ENCODE assay signal across 8 cellular contexts in the genomic region with DNA sequence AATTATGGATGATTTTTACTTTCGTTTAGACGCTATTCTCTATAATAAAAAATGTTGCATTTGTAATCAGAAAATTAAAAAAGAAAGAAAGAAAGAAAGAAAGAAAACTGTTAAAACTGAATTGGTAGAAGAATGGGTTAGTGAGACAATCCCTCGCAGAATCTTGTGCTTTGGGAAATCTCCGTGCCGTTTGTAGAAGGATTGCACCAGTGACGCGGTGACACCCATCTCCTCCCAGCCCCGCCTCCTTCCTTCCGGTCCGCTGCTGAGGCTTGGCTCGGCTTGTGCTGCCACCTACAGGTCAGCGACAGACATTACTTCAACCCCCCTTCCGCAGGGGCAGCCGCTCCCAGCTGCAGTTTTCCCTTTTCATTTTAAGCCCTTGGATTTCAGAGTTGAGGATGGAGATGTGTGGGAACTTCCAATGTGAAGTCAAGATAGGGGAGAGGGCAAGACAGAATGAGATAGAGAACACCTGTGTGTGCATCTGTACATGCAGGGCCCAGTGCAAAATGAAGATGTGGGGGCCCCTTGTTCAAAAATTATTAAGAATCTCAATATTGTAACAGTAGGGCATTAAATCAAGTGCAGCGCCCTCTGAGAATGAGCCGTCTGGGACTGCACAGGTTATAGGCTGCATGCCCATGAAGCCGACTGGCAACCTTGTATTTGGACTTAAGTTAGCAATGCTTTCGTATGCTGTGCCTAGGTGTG. TPM values are rescaled to one million over a fixed set of nuclear protein-coding genes. Genes with fewer than 3 reads are reported as not detected.
A peak's percentile ranks its signal among the peaks of the same experiment; 100 is the strongest.
DNase-seq lines count a peak whose midpoint lies in the region; ATAC-seq and TF ChIP-seq lines count a peak whose summit lies in the region.

No MANE protein-coding gene starts in this region.

- peaks cover 7% of the 10 kb centered on the region for H3K36me3 Mint-ChIP-seq in CD8-positive, alpha-beta T cell
- H3K36me3 Mint-ChIP-seq in activated naive CD4-positive, alpha-beta T cell treated with anti-CD3 and anti-CD28 coated beads, Interleukin-2, amount 10 ng/mL, durations not matched to agents 7 days and 5 days: no peaks in the 10 kb centered on the region
- H3K36me3 Mint-ChIP-seq in glutamatergic neuron (ENCODE audit: unreplicated experiment) (no peaks in the 10 kb centered on the region), osteocyte (ENCODE audit: unreplicated experiment) (no peaks in the 10 kb centered on the region)

- H3K9me3 ChIP-seq in CD8-positive, alpha-beta T cell (ENCODE audit: low read length): no peaks in the 10 kb centered on the region
- no peaks in the 10 kb centered on the region for H3K9me3 ChIP-seq in GM23248 (ENCODE audit: low read depth)
- H3K9me3 ChIP-seq in thoracic aorta: no peaks in the 10 kb centered on the region

- peak; percentile 69 for TF ChIP-seq CTCF in CD8-positive, alpha-beta T cell (IDR thresholded peaks at IDR 0.05)
- TF ChIP-seq CTCF in NB4 (IDR thresholded peaks at IDR 0.05; ENCODE audit: low read depth, low read length): peak; percentile 68
- peak; percentile 91 for TF ChIP-seq CTCF in glutamatergic neuron (IDR thresholded peaks at IDR 0.05; ENCODE audit: partially characterized antibody, unreplicated experiment)
- TF ChIP-seq CTCF in osteocyte (IDR thresholded peaks at IDR 0.05): peak; percentile 96
- TF ChIP-seq CTCF in thoracic aorta (IDR thresholded peaks at IDR 0.05): peak; percentile 91

- in situ Hi-C loops in GM23248 (cut with MboI): loop anchor here (10.0 kb wide), 1 partner anchor 113 kb away; the partner anchor contains the start of gene NCF4

- no peaks in the 10 kb centered on the region for H3K36me3 ChIP-seq in CD8-positive, alpha-beta T cell (ENCODE audit: insufficient read depth, low read length)
- H3K36me3 ChIP-seq in GM23248 (ENCODE audit: low read depth): no peaks in the 10 kb centered on the region
- no peaks in the 10 kb centered on the region for H3K36me3 ChIP-seq in thoracic aorta

- ATAC-seq in CD8-positive, alpha-beta T cell: peak; percentile 90
- no peak for ATAC-seq in thoracic aorta (ENCODE audit: insufficient number of reproducible peaks, low FRiP score, low read depth)

- H3K4me2 ChIP-seq in GM23248 (ENCODE audit: unreplicated experiment): peak overlapping the region; percentile 88

- H3K79me2 ChIP-seq in GM23248 (ENCODE audit: insufficient read depth): no peaks in the 10 kb centered on the region

- peaks cover 4% of the 10 kb centered on the region for H3K4me1 ChIP-seq in CD8-positive, alpha-beta T cell (ENCODE audit: insufficient read depth, low read length)
- H3K4me1 ChIP-seq in GM23248 (ENCODE audit: insufficient read depth) (0 out of 2 replicates have a peak, but pooled peaks cover 4% of the 10 kb centered on the region), thoracic aorta (ENCODE audit: control insufficient read depth in 1 of 2, low read depth in 2 of 2) (peaks cover 4 to 5% of the 10 kb centered on the region in 2 donors)

- no peaks in the 10 kb centered on the region for H3K9me2 ChIP-seq in GM23248 (ENCODE audit: insufficient read depth)

- H3K9me3 Mint-ChIP-seq in CD8-positive, alpha-beta T cell: no peaks in the 10 kb centered on the region
- H3K9me3 Mint-ChIP-seq in activated naive CD4-positive, alpha-beta T cell treated with anti-CD3 and anti-CD28 coated beads, Interleukin-2, amount 10 ng/mL, durations not matched to agents 7 days and 5 days: no peaks in the 10 kb centered on the region
- H3K9me3 Mint-ChIP-seq in glutamatergic neuron (ENCODE audit: unreplicated experiment): peaks cover 3% of the 10 kb centered on the region
- H3K9me3 Mint-ChIP-seq in osteocyte (ENCODE audit: unreplicated experiment): no peaks in the 10 kb centered on the region

- H3K4me3 Mint-ChIP-seq in CD8-positive, alpha-beta T cell: peak overlapping the region; percentile 97
- peak overlapping the region; percentile 79 for H3K4me3 Mint-ChIP-seq in activated naive CD4-positive, alpha-beta T cell treated with anti-CD3 and anti-CD28 coated beads, Interleukin-2, amount 10 ng/mL, durations not matched to agents 7 days and 5 days
- peak overlapping the region; percentile 89 for H3K4me3 Mint-ChIP-seq in glutamatergic neuron (ENCODE audit: unreplicated experiment)
- peak overlapping the region; percentile 77 for H3K4me3 Mint-ChIP-seq in osteocyte (ENCODE audit: unreplicated experiment)

- H3K4me3 ChIP-seq in CD8-positive, alpha-beta T cell (ENCODE audit: low read depth, low read length): peak overlapping the region; percentile 50
- H3K4me3 ChIP-seq in GM23248 (peak overlapping the region; percentile 73), NB4 (ENCODE audit: low read depth, low read length) (peak overlapping the region; percentile 60), thoracic aorta (peak overlapping the region; percentile 75)

- H3K27me3 ChIP-seq in CD8-positive, alpha-beta T cell (ENCODE audit: insufficient read depth, low read length): no peaks in the 10 kb centered on the region
- H3K27me3 ChIP-seq in GM23248 (replicated peaks; ENCODE audit: insufficient read depth) (peaks cover 9% of the 10 kb centered on the region; the same call in 1 of the 2 replicates), thoracic aorta (replicated peaks; ENCODE audit: insufficient read depth) (no peaks in the 10 kb centered on the region)

- no peaks in the 10 kb centered on the region for H3K27me3 Mint-ChIP-seq in CD8-positive, alpha-beta T cell (ENCODE audit: low read depth)
- H3K27me3 Mint-ChIP-seq in activated naive CD4-positive, alpha-beta T cell treated with anti-CD3 and anti-CD28 coated beads, Interleukin-2, amount 10 ng/mL, durations not matched to agents 7 days and 5 days: peaks cover 46% of the 10 kb centered on the region
- H3K27me3 Mint-ChIP-seq in glutamatergic neuron (ENCODE audit: unreplicated experiment) (no peaks in the 10 kb centered on the region), osteocyte (ENCODE audit: unreplicated experiment) (peaks cover 34% of the 10 kb centered on the region)

- H3K4me1 Mint-ChIP-seq in CD8-positive, alpha-beta T cell (ENCODE audit: low read depth): peaks cover 6% of the 10 kb centered on the region
- peaks cover 14% of the 10 kb centered on the region for H3K4me1 Mint-ChIP-seq in activated naive CD4-positive, alpha-beta T cell treated with anti-CD3 and anti-CD28 coated beads, Interleukin-2, amount 10 ng/mL, durations not matched to agents 7 days and 5 days
- H3K4me1 Mint-ChIP-seq in glutamatergic neuron (ENCODE audit: low read depth, unreplicated experiment): peaks cover 7% of the 10 kb centered on the region
- peaks cover 9% of the 10 kb centered on the region for H3K4me1 Mint-ChIP-seq in osteocyte (ENCODE audit: unreplicated experiment)

- no peaks in the 10 kb centered on the region for H3F3A ChIP-seq in GM23248 (ENCODE audit: insufficient read depth)

- H2AFZ ChIP-seq in GM23248: peak overlapping the region; percentile 90

- 10 to 11% methylated on average over 18 of the region's 18 CpGs for WGBS in GM23248 (ENCODE audit: low coverage in 1 of 2, low lambda C conversion rate in 2 of 2, missing lambda C conversion rate in 2 of 2), 2 experiments

- no peaks in the 10 kb centered on the region for H4K20me1 ChIP-seq in GM23248 (ENCODE audit: insufficient read depth)

- peak overlapping the region; percentile 64 for H3K27ac ChIP-seq in CD8-positive, alpha-beta T cell (ENCODE audit: low read depth, low read length)
- H3K27ac ChIP-seq in GM23248: no peak overlapping the region
- no peak overlapping the region for H3K27ac ChIP-seq in thoracic aorta

- CTCF ChIA-PET in CD8-positive, alpha-beta T cell (lab: Charles Lee): interaction anchor here (0.6 to 4.1 kb wide), 36 partner anchors 9 to 418 kb away, joined by 3 to 27 read pairs (median 4); partner anchors contain the start of genes IFT27 and TST
- CTCF ChIA-PET in activated naive CD4-positive, alpha-beta T cell treated with anti-CD3 and anti-CD28 coated beads, Interleukin-2, amount 10 ng/mL, durations not matched to agents 7 days and 5 days (lab: Charles Lee): interaction anchor here (0.6 to 5.7 kb wide), 26 partner anchors 9 to 431 kb away, joined by 3 to 72 read pairs (median 5); partner anchors contain the start of genes IFT27, KCTD17 and NCF4

- POLR2A ChIA-PET in CD8-positive, alpha-beta T cell (lab: Charles Lee): interaction anchor here (1.0 to 1.8 kb wide), 4 partner anchors 41 to 202 kb away, joined by 3 to 13 read pairs (median 4); partner anchors contain the start of genes IFT27 and TST

- H3K27ac Mint-ChIP-seq in CD8-positive, alpha-beta T cell: peak overlapping the region; percentile 95
- H3K27ac Mint-ChIP-seq in activated naive CD4-positive, alpha-beta T cell treated with anti-CD3 and anti-CD28 coated beads, Interleukin-2, amount 10 ng/mL, durations not matched to agents 7 days and 5 days: peak overlapping the region; percentile 74
- H3K27ac Mint-ChIP-seq in glutamatergic neuron (ENCODE audit: unreplicated experiment): no peak overlapping the region
- peak overlapping the region; percentile 66 for H3K27ac Mint-ChIP-seq in osteocyte (ENCODE audit: unreplicated experiment)

- no peak for TF ChIP-seq POLR2A in NB4 (IDR thresholded peaks at IDR 0.05; ENCODE audit: extremely low read depth, insufficient read length)

- peak; percentile 78 to 93 (median 91) for DNase-seq in CD8-positive, alpha-beta T cell
- DNase-seq in GM23248: peak; percentile 95
- peak; percentile 87 for DNase-seq in NB4 (ENCODE audit: low read depth)
- peak; percentile 84 for DNase-seq in SK-N-DZ (ENCODE audit: low spot score)
- peak; percentile 93 for DNase-seq in activated naive CD4-positive, alpha-beta T cell treated with anti-CD3 and anti-CD28 coated beads, Interleukin-2, amount 10 ng/mL, durations not matched to agents 7 days and 5 days
- DNase-seq in glutamatergic neuron: peak; percentile 93
- DNase-seq in osteocyte (ENCODE audit: extremely low spot score, unreplicated experiment): peak; percentile 96
- DNase-seq in thoracic aorta (ENCODE audit: low spot score): peak; percentile 73

- peak overlapping the region; percentile 50 for H3K9ac ChIP-seq in GM23248

- intact Hi-C loops in CD8-positive, alpha-beta T cell (cut with DNase I, micrococcal nuclease): loop anchor here (1.0 to 5.0 kb wide), 8 partner anchors 73 to 614 kb away; partner anchors contain the start of gene KCTD17 (in 1 of the 2)

RNA-seq across cellular contexts. Expression of gene TST, which starts 41.1 kb away (rescaled TPM):
- not detected for total RNA-seq in CD8-positive, alpha-beta T cell
- total RNA-seq in GM23248 (2014; rRNA removed; shearing (Covaris generic)): 44.5 and 46.7 TPM in 2 replicates
- 16.9 and 17.2 TPM in 2 replicates for polyA plus RNA-seq in GM23248 (2016; fragmentation: Nextera tagmentation; extraction: Ambion mirVana)
- polyA plus RNA-seq in SK-N-DZ (2014; cell fraction: cytosol; rRNA removed): 31.8 and 33.6 TPM in 2 replicates
- 18.0 and 22.7 TPM in 2 replicates for polyA plus RNA-seq in SK-N-DZ (2014; cell fraction: nucleus; rRNA removed)
- total RNA-seq in glutamatergic neuron (ENCODE audit: unreplicated experiment): 10.4 TPM
- total RNA-seq in osteocyte: 20.5 and 21.1 TPM in 2 replicates
- 10 to 100 TPM in 1 of 2 donors, 1 to 10 TPM in 1; 8.5 to 26.9 TPM for total RNA-seq in thoracic aorta

RNA-seq across cellular contexts. Expression of gene MPST, which starts 41.4 kb away (rescaled TPM):
- total RNA-seq in CD8-positive, alpha-beta T cell: 1 to 10 TPM; 1.8 to 2.6 TPM
- total RNA-seq in GM23248 (2014; rRNA removed; shearing (Covaris generic)): 68.2 and 72.0 TPM in 2 replicates
- polyA plus RNA-seq in GM23248 (2016; fragmentation: Nextera tagmentation; extraction: Ambion mirVana): 48.5 and 50.1 TPM in 2 replicates
- polyA plus RNA-seq in SK-N-DZ (2014; cell fraction: cytosol; rRNA removed): 391 and 411 TPM in 2 replicates
- polyA plus RNA-seq in SK-N-DZ (2014; cell fraction: nucleus; rRNA removed): 297 and 335 TPM in 2 replicates
- 58.8 TPM for total RNA-seq in glutamatergic neuron (ENCODE audit: unreplicated experiment)
- 57.4 and 65.1 TPM in 2 replicates for total RNA-seq in osteocyte
- total RNA-seq in thoracic aorta: 100 to 1,000 TPM in 1 of 2 donors, 10 to 100 TPM in 1; 70.1 to 108 TPM

Comparison
In these comparisons a context has a peak if more than half of its experiments do, and no peak if none do; other contexts are left out.
1. RNA of gene MPST, which starts 41.4 kb away (total RNA-seq): 70.1 to 108 TPM in thoracic aorta, 68.2 to 72.0 TPM in GM23248, 57.4 to 65.1 TPM in osteocyte and 58.8 TPM in glutamatergic neuron (single experiment); 1.8 to 2.6 TPM in CD8-positive, alpha-beta T cell; every median in the first group is over 10 times any median in the second.
2. Peak in every context shown above with its lines, with median percentiles within 50 percentile points of each other: DNase-seq, H3K4me3 ChIP-seq, H3K4me3 Mint-ChIP-seq and CTCF ChIP-seq.